Comparison of ENCODE assay signal across 29 cellular contexts in genomic region chr6:100289285-100289684, GRCh38.
"Had no signal": no experiment of that assay in that cellular context is flagged by ENCODE, and none has a peak within 500 bp of the region (broad histone marks: within the 10 kb centered on the region; RNA-seq: fewer than 3 reads in every experiment).

No MANE protein-coding gene starts in this region.

- DNase-seq: activated CD4-positive, alpha-beta T cell treated with anti-CD3 and anti-CD28 coated beads for 48 hours; activated CD4-positive, alpha-beta T cell treated with anti-CD3 and anti-CD28 coated beads, Interleukin-2, amount 50 U/mL, for 48 hours; activated CD8-positive, alpha-beta memory T cell treated with anti-CD3 and anti-CD28 coated beads for 24 hours; activated effector memory CD4-positive, alpha-beta T cell treated with Interleukin-2 at 50 U/mL for 16 hours; activated naive CD4-positive, alpha-beta T cell treated with Interleukin-2 at 50 U/mL for 16 hours; anterior cingulate cortex; dermis blood vessel endothelial cell; effector CD4-positive, alpha-beta T cell; erythroblast; left cardiac atrium; left ventricle myocardium superior; naive B cell; nephron progenitor cell; ovary; retina; stimulated activated CD4-positive, alpha-beta T cell treated with anti-CD3 and anti-CD28 coated beads, Interleukin-1b, Interleukin-23, amount 100 ng/mL, for 48 hours; stimulated activated CD4-positive, alpha-beta T cell treated with anti-CD3 and anti-CD28 coated beads, Interleukin-4, amount 100 ng/mL, for 4 hours; stimulated activated CD8-positive, alpha-beta memory T cell treated with anti-CD3 and anti-CD28 coated beads, Interleukin-4, amount 100 ng/mL, for 48 hours; stimulated activated naive CD8-positive, alpha-beta T cell treated with anti-CD3 and anti-CD28 coated beads, Interleukin-15, amount 100 ng/mL, for 72 hours; substantia nigra; T1000; WERI-Rb-1 had no signal

- H3K4me1 ChIP-seq: gastroesophageal sphincter, vagina had no signal

- H3K27ac ChIP-seq: gastroesophageal sphincter, hepatocyte, ovary, vagina, WERI-Rb-1 had no signal

- ATAC-seq: activated CD4-positive, CD25-positive, alpha-beta regulatory T cell treated with anti-CD3 and anti-CD28 coated beads, Interleukin-2, amount 50 U/mL, for 24 hours; gastroesophageal sphincter; left cardiac atrium; left ventricle myocardium superior; stimulated activated memory B cell treated with anti-CD40 and anti-IgM and Interleukin-4, amounts not matched to agents 10 μg/mL and 1 μg/mL and 100 μg/mL, for 72 hours; stimulated activated naive CD8-positive, alpha-beta T cell treated with anti-CD3 and anti-CD28 coated beads, Interleukin-15, amount 100 ng/mL, for 72 hours had no signal

- H3K9me3 ChIP-seq: gastroesophageal sphincter, ovary, vagina had no signal

- H3K4me2 ChIP-seq: hepatocyte, smooth muscle cell had no signal

- H3K27me3 ChIP-seq: gastroesophageal sphincter, hepatocyte, ovary, vagina had no signal

- H3K79me2 ChIP-seq: hepatocyte had no signal

- H3K36me3 ChIP-seq: gastroesophageal sphincter, ovary, vagina, WERI-Rb-1 had no signal

- H2AFZ ChIP-seq: hepatocyte had no signal

- H3K4me3 ChIP-seq: gastroesophageal sphincter, hepatocyte, ovary, smooth muscle cell, vagina had no signal

- FAIRE-seq: keratinocyte had no signal
